Comparison of ENCODE assay signal across 20 cellular contexts in genomic region chr17:15343749-15344148, GRCh38. TPM values are rescaled to one million over a fixed set of nuclear protein-coding genes. Genes with fewer than 3 reads are reported as not detected.
A peak's percentile ranks its signal among the peaks of the same experiment; 100 is the strongest.
DNase-seq lines count a peak whose midpoint lies in the region; ATAC-seq and TF ChIP-seq lines count a peak whose summit lies in the region.
"Had no signal": no experiment of that assay in that cellular context is flagged by ENCODE, and none has a peak within 500 bp of the region (broad histone marks: within the 10 kb centered on the region; RNA-seq: fewer than 3 reads in every experiment).

No MANE protein-coding gene starts in this region.

- H3K23ac ChIP-seq in mesenchymal stem cell (ENCODE audit: low read length in 2 of 2) = no peak overlapping the region

- no peak overlapping the region for H3K4me2 ChIP-seq in mesenchymal stem cell (ENCODE audit: low read length, poor library complexity, severe bottlenecking)

- H3K27me3 Mint-ChIP-seq in naive thymus-derived CD8-positive, alpha-beta T cell = peaks cover 45 to 95% (median 62%) of the 10 kb centered on the region in 5 donors
- peaks cover 82% of the 10 kb centered on the region for H3K27me3 Mint-ChIP-seq in activated naive CD8-positive, alpha-beta T cell treated with anti-CD3 and anti-CD28 coated beads for 36 hours

- H2AK5ac ChIP-seq in mesenchymal stem cell (ENCODE audit: low read length, severe bottlenecking) = no peak overlapping the region

- peaks cover 0 to 7% of the 10 kb centered on the region in 2 experiments for H3K27me3 ChIP-seq in mesenchymal stem cell (ENCODE audit: control insufficient read depth in 1 of 2, insufficient read depth in 1 of 2, low read length in 2 of 2)

- H3K14ac ChIP-seq in mesenchymal stem cell (ENCODE audit: low read length in 2 of 2) = no peak overlapping the region

- no peak overlapping the region for H2BK5ac ChIP-seq in mesenchymal stem cell (ENCODE audit: low read depth, low read length, poor library complexity, severe bottlenecking)

- no peak overlapping the region for H2BK15ac ChIP-seq in mesenchymal stem cell (ENCODE audit: low read depth, poor library complexity, severe bottlenecking)

- no peak overlapping the region for H2AFZ ChIP-seq in mesenchymal stem cell (ENCODE audit: low read depth, low read length)

- H2BK12ac ChIP-seq in mesenchymal stem cell (ENCODE audit: low read length in 2 of 2) = peak overlapping the region in 1 of 2 experiments; percentile 80

- no peak for ATAC-seq in naive thymus-derived CD8-positive, alpha-beta T cell
- ATAC-seq: activated T-cell treated with anti-CD3 and anti-CD28 coated beads, Interleukin-2, amount 50 U/mL, for 4 hours; HepG2; Panc1; sciatic nerve had no signal

- no peak overlapping the region for H3K9ac ChIP-seq in mesenchymal stem cell (ENCODE audit: low read length)

- H3K79me1 ChIP-seq in mesenchymal stem cell (replicated peaks; ENCODE audit: low read length, poor library complexity, severe bottlenecking) = no peaks in the 10 kb centered on the region

- no peaks in the 10 kb centered on the region for H3K36me3 ChIP-seq in mesenchymal stem cell (ENCODE audit: control insufficient read depth in 1 of 2, insufficient read depth in 2 of 2, low read depth in 1 of 2, low read length in 2 of 2)
- H3K36me3 ChIP-seq: neutrophil had no signal

- H3K18ac ChIP-seq in mesenchymal stem cell (ENCODE audit: low read depth in 1 of 2, low read length in 2 of 2) = no peak overlapping the region

- H3K4ac ChIP-seq in mesenchymal stem cell (ENCODE audit: low read depth in 1 of 2, low read length in 2 of 2) = no peak overlapping the region

- peaks cover 10% of the 10 kb centered on the region for H3K4me1 ChIP-seq in mesenchymal stem cell (ENCODE audit: control insufficient read depth, insufficient read depth, low read depth, low read length)

- DNase-seq in AG10803 (ENCODE audit: low read depth) (peak; percentile 51), M059J (ENCODE audit: low read depth) (peak; percentile 60), epithelial cell of esophagus (ENCODE audit: low read depth) (peak; percentile 19), mesenchymal stem cell (peak; percentile 56), nucleus accumbens (lab: John Stamatoyannopoulos, UW) (no peak)
- no peak for DNase-seq in activated T-cell treated with anti-CD3 and anti-CD28 coated beads, Interleukin-2, amount 50 U/mL, for 1 hour
- no peak for DNase-seq in naive thymus-derived CD8-positive, alpha-beta T cell
- no peak for DNase-seq in activated naive CD8-positive, alpha-beta T cell treated with anti-CD3 and anti-CD28 coated beads for 36 hours
- DNase-seq: activated CD4-positive, alpha-beta T cell treated with anti-CD3 and anti-CD28 coated beads, Interleukin-2, amount 50 U/mL, for 48 hours; activated T-cell treated with anti-CD3 and anti-CD28 coated beads, Interleukin-2, amount 50 U/mL, for 4 hours; Calu3; glutamatergic neuron; NCI-H2081 treated with DMSO at 0.1 percent for 48 hours; NCI-H526 treated with DMSO at 0.1 percent for 48 hours; stimulated activated CD4-positive, alpha-beta T cell treated with anti-CD3 and anti-CD28 coated beads, Interleukin-2, amount 100 ng/mL, for 48 hours had no signal

- no peak overlapping the region for H3K27ac Mint-ChIP-seq in naive thymus-derived CD8-positive, alpha-beta T cell
- no peak overlapping the region for H3K27ac Mint-ChIP-seq in activated naive CD8-positive, alpha-beta T cell treated with anti-CD3 and anti-CD28 coated beads for 36 hours
- H3K27ac Mint-ChIP-seq: activated naive CD8-positive, alpha-beta T cell had no signal

- no peak overlapping the region for H4K91ac ChIP-seq in mesenchymal stem cell (ENCODE audit: low read length)

- H3K27ac ChIP-seq in mesenchymal stem cell (ENCODE audit: low read length, poor library complexity, severe bottlenecking) = no peak overlapping the region
- H3K27ac ChIP-seq: neutrophil had no signal

- TF ChIP-seq CTCF in AG10803 (conservative IDR thresholded peaks at IDR 0.05; ENCODE audit: low read length) = no peak
- TF ChIP-seq CTCF in epithelial cell of esophagus (IDR thresholded peaks at IDR 0.05; ENCODE audit: insufficient read depth, low read depth, low read length, missing control alignments) = no peak

- H4K8ac ChIP-seq in mesenchymal stem cell (ENCODE audit: low read length) = no peak overlapping the region

- 18% methylated on average over 3 of the region's 4 CpGs for WGBS in mesenchymal stem cell

- H3K4me3 Mint-ChIP-seq in naive thymus-derived CD8-positive, alpha-beta T cell = no peak overlapping the region
- H3K4me3 Mint-ChIP-seq in activated naive CD8-positive, alpha-beta T cell treated with anti-CD3 and anti-CD28 coated beads for 36 hours = no peak overlapping the region
- H3K4me3 Mint-ChIP-seq: activated naive CD8-positive, alpha-beta T cell; activated T-cell treated with anti-CD3 and anti-CD28 coated beads, Interleukin-2, amount 50 U/mL, for 4 hours had no signal

- POLR2A ChIA-PET in naive thymus-derived CD8-positive, alpha-beta T cell (lab: Charles Lee) = no interaction called here

- peaks cover 6 to 9% (median 8%) of the 10 kb centered on the region in 4 donors for H3K4me1 Mint-ChIP-seq in naive thymus-derived CD8-positive, alpha-beta T cell
- peaks cover 10% of the 10 kb centered on the region for H3K4me1 Mint-ChIP-seq in activated naive CD8-positive, alpha-beta T cell treated with anti-CD3 and anti-CD28 coated beads for 36 hours

- H2BK120ac ChIP-seq in mesenchymal stem cell (ENCODE audit: low read depth, low read length) = no peak overlapping the region

- H3K4me3 ChIP-seq in AG10803 (ENCODE audit: low read length) (no peak overlapping the region), epithelial cell of esophagus (ENCODE audit: low read length) (no peak overlapping the region), mesenchymal stem cell (ENCODE audit: insufficient read depth in 1 of 2, low read depth in 1 of 2, low read length in 2 of 2) (no peak overlapping the region)

- peaks cover 0 to 9% (median 0%) of the 10 kb centered on the region in 3 donors for H3K36me3 Mint-ChIP-seq in naive thymus-derived CD8-positive, alpha-beta T cell
- no peaks in the 10 kb centered on the region for H3K36me3 Mint-ChIP-seq in activated naive CD8-positive, alpha-beta T cell treated with anti-CD3 and anti-CD28 coated beads for 36 hours

- H3K9me3 ChIP-seq in mesenchymal stem cell (ENCODE audit: control insufficient read depth, low read length) = no peaks in the 10 kb centered on the region
- H3K9me3 ChIP-seq: neutrophil had no signal

- peaks cover 0 to 6% (median 0%) of the 10 kb centered on the region in 9 donors for H3K9me3 Mint-ChIP-seq in naive thymus-derived CD8-positive, alpha-beta T cell
- H3K9me3 Mint-ChIP-seq in activated naive CD8-positive, alpha-beta T cell treated with anti-CD3 and anti-CD28 coated beads for 36 hours = no peaks in the 10 kb centered on the region
- H3K9me3 Mint-ChIP-seq: activated T-cell treated with anti-CD3 and anti-CD28 coated beads, Interleukin-2, amount 50 U/mL, for 4 hours had no signal

RNA-seq across cellular contexts. Expression of gene TEKT3, which starts 2.4 kb away (rescaled TPM):
- total RNA-seq in M059J (2014; rRNA removed; shearing (Covaris generic)) = not detected in 2 replicates
- polyA plus RNA-seq in mesenchymal stem cell (2013, experiment 1 of 2) = 0.73 TPM
- 1.1 TPM for polyA plus RNA-seq in mesenchymal stem cell (2013, experiment 2 of 2)
- not detected for total RNA-seq in naive thymus-derived CD8-positive, alpha-beta T cell
- not detected for polyA plus RNA-seq in naive thymus-derived CD8-positive, alpha-beta T cell
- total RNA-seq in activated naive CD8-positive, alpha-beta T cell treated with anti-CD3 and anti-CD28 coated beads for 36 hours = not detected
- total RNA-seq: Calu3 had no signal

Comparison
In these comparisons a context has a peak if more than half of its experiments do, and no peak if none do; other contexts are left out.
1. DNase-seq: peak in AG10803 (single experiment), M059J (single experiment), epithelial cell of esophagus (single experiment) and mesenchymal stem cell (single experiment); none in activated T-cell treated with anti-CD3 and anti-CD28 coated beads, Interleukin-2, amount 50 U/mL, for 1 hour (single experiment), nucleus accumbens (0 of 56), naive thymus-derived CD8-positive, alpha-beta T cell (0 of 10) and activated naive CD8-positive, alpha-beta T cell treated with anti-CD3 and anti-CD28 coated beads for 36 hours (single experiment).